ENCODE assay signal across 9 cellular contexts in genomic region chr12:32502693-32503510, GRCh38.
DNase-seq lines count a peak whose midpoint lies in the region; ATAC-seq and TF ChIP-seq lines count a peak whose summit lies in the region.
"Had no signal": no experiment of that assay in that cellular context is flagged by ENCODE, and none has a peak within 500 bp of the region (broad histone marks: within the 10 kb centered on the region; RNA-seq: fewer than 3 reads in every experiment).

No MANE protein-coding gene starts in this region.

- H3K27me3 Mint-ChIP-seq in glutamatergic neuron (ENCODE audit: unreplicated experiment) (peaks cover 8% of the 10 kb centered on the region), progenitor cell of endocrine pancreas (no peaks in the 10 kb centered on the region)

- H3K4me3 Mint-ChIP-seq in glutamatergic neuron (ENCODE audit: unreplicated experiment) (peak overlapping the region; percentile 95), progenitor cell of endocrine pancreas (ENCODE audit: low read depth) (peak overlapping the region; percentile 88)
- H3K4me3 Mint-ChIP-seq: immature natural killer cell had no signal

- ATAC-seq in SK-N-SH treated with all-trans-retinoic acid at 6 μM for 48 hours (peak; percentile 52), GM19455 (IDR thresholded peaks at IDR 0.05; ENCODE audit: unreplicated experiment) (no peak)

- DNase-seq in GF-D8 (lab: John Stamatoyannopoulos, UW) (peak; percentile 47), glutamatergic neuron (no peak), progenitor cell of endocrine pancreas (ENCODE audit: low spot score, unreplicated experiment) (no peak), COR-L47 (lab: John Stamatoyannopoulos, UW) (no peak)
- no peak for DNase-seq in activated CD8-positive, alpha-beta memory T cell treated with anti-CD3 and anti-CD28 coated beads for 24 hours
- no peak for DNase-seq in activated CD4-positive, alpha-beta T cell treated with anti-CD3 and anti-CD28 coated beads, Interleukin-2, amount 50 U/mL, for 1 hour
- DNase-seq: immature natural killer cell had no signal

- H3K27ac Mint-ChIP-seq in glutamatergic neuron (ENCODE audit: unreplicated experiment) (peak overlapping the region; percentile 98), progenitor cell of endocrine pancreas (peak overlapping the region; percentile 98)
- H3K27ac Mint-ChIP-seq: immature natural killer cell had no signal

- H3K9me3 Mint-ChIP-seq in glutamatergic neuron (ENCODE audit: unreplicated experiment) (peaks cover 6% of the 10 kb centered on the region), progenitor cell of endocrine pancreas (ENCODE audit: low read depth) (no peaks in the 10 kb centered on the region)
- H3K9me3 Mint-ChIP-seq: immature natural killer cell had no signal

- H3K4me1 Mint-ChIP-seq in glutamatergic neuron (ENCODE audit: low read depth, unreplicated experiment) (peaks cover 36% of the 10 kb centered on the region), progenitor cell of endocrine pancreas (ENCODE audit: low read depth) (peaks cover 64% of the 10 kb centered on the region)

- no peaks in the 10 kb centered on the region for H3K36me3 Mint-ChIP-seq in glutamatergic neuron (ENCODE audit: unreplicated experiment)
- H3K36me3 Mint-ChIP-seq in progenitor cell of endocrine pancreas (ENCODE audit: insufficient read depth): no peaks in the 10 kb centered on the region
- H3K36me3 Mint-ChIP-seq: immature natural killer cell had no signal

- TF ChIP-seq CTCF in glutamatergic neuron (IDR thresholded peaks at IDR 0.05; ENCODE audit: partially characterized antibody, unreplicated experiment): no peak
- no peak for TF ChIP-seq CTCF in progenitor cell of endocrine pancreas (IDR thresholded peaks at IDR 0.05; ENCODE audit: unreplicated experiment)

TF ChIP-seq in SK-N-SH treated with all-trans-retinoic acid at 6 μM for 48 hours, 23 proteins besides CTCF, POLR2A, EP300 and RAD21:
- TF ChIP-seq CSDC2 (CRISPR knock-in tag; IDR thresholded peaks at IDR 0.05) (no peak), TOX (CRISPR knock-in tag; IDR thresholded peaks at IDR 0.05; ENCODE audit: borderline replicate concordance) (no peak), ZFP30 (CRISPR knock-in tag; IDR thresholded peaks at IDR 0.05) (no peak)
